Comparison of ENCODE assay signal across 8 cellular contexts in genomic region chr4:124018383-124019317, GRCh38.
DNase-seq lines count a peak whose midpoint lies in the region; ATAC-seq, FAIRE-seq and TF ChIP-seq lines count a peak whose summit lies in the region.

No MANE protein-coding gene starts in this region.

- H3K27ac ChIP-seq in liver (ENCODE audit: low read depth in 1 of 2, low read length in 2 of 2), result peak overlapping the region; percentile 48 to 60
- peak overlapping the region in 3 of 4 donors; percentile 10 to 89 (median 81) for H3K27ac ChIP-seq in tibial nerve

- DNase-seq in GM12891 (ENCODE audit: insufficient read length, low spot score) (peak; percentile 7), tibial nerve (ENCODE audit: low spot score in 2 of 2) (peak; percentile 21 to 47), NCI-H526 (lab: John Stamatoyannopoulos, UW) (no peak)
- peak; percentile 1 for DNase-seq in activated naive CD8-positive, alpha-beta T cell treated with anti-CD3 and anti-CD28 coated beads, Interleukin-2, amount 50 U/mL, for 24 hours
- DNase-seq in stimulated activated CD4-positive, alpha-beta T cell treated with anti-CD3 and anti-CD28 coated beads, Interleukin-4, amount 100 ng/mL, for 1 hour, result no peak

- peaks cover 5% of the 10 kb centered on the region for H3K4me1 Mint-ChIP-seq in activated naive CD8-positive, alpha-beta T cell treated with anti-CD3 and anti-CD28 coated beads, Interleukin-2, amount 50 U/mL, for 24 hours

- no peaks in the 10 kb centered on the region for H3K36me3 Mint-ChIP-seq in activated naive CD8-positive, alpha-beta T cell treated with anti-CD3 and anti-CD28 coated beads, Interleukin-2, amount 50 U/mL, for 24 hours (ENCODE audit: low read depth)

- WGBS in liver, result 58% methylated on average over 7 of the region's 7 CpGs
- 49 to 62% methylated on average over 7 of the region's 7 CpGs for WGBS in tibial nerve, 2 donors

- TF ChIP-seq RAD21 in liver (IDR thresholded peaks at IDR 0.05), result peak; percentile 55 to 60

- H3K27ac Mint-ChIP-seq in activated naive CD8-positive, alpha-beta T cell treated with anti-CD3 and anti-CD28 coated beads, Interleukin-2, amount 50 U/mL, for 24 hours, result no peak overlapping the region

- peaks cover 6% of the 10 kb centered on the region for H3K9me3 Mint-ChIP-seq in activated naive CD8-positive, alpha-beta T cell treated with anti-CD3 and anti-CD28 coated beads, Interleukin-2, amount 50 U/mL, for 24 hours

- H3K9me3 ChIP-seq in liver (ENCODE audit: control insufficient read depth in 4 of 4, low read length in 3 of 4) (no peaks in the 10 kb centered on the region), tibial nerve (no peaks in the 10 kb centered on the region)

- peak; percentile 100 for ATAC-seq in GM21447 (IDR thresholded peaks at IDR 0.05; ENCODE audit: unreplicated experiment)
- ATAC-seq in HG03575 (IDR thresholded peaks at IDR 0.05; ENCODE audit: extremely low read depth, insufficient number of reproducible peaks, low FRiP score, unreplicated experiment), result peak; percentile 99
- ATAC-seq in activated naive CD8-positive, alpha-beta T cell treated with anti-CD3 and anti-CD28 coated beads, Interleukin-2, amount 50 U/mL, for 24 hours, result no peak

- H3K4me1 ChIP-seq in liver (ENCODE audit: control insufficient read depth in 4 of 4, insufficient read depth in 4 of 4, low read length in 3 of 4), result no peaks in the 10 kb centered on the region
- H3K4me1 ChIP-seq in tibial nerve, result peaks cover 0 to 28% (median 7%) of the 10 kb centered on the region in 4 donors

- no peak overlapping the region for H3K4me3 ChIP-seq in liver (ENCODE audit: low read depth in 1 of 3, low read length in 3 of 3)
- no peak overlapping the region for H3K4me3 ChIP-seq in tibial nerve

- peak; percentile 20 for FAIRE-seq in GM12891 (lab: Jason Lieb, UNC)

- no peaks in the 10 kb centered on the region for H3K27me3 ChIP-seq in liver (ENCODE audit: control insufficient read depth in 4 of 4, insufficient read depth in 4 of 4, low read length in 3 of 4)
- H3K27me3 ChIP-seq in tibial nerve, result no peaks in the 10 kb centered on the region

- no peak overlapping the region for H3K4me3 Mint-ChIP-seq in activated naive CD8-positive, alpha-beta T cell treated with anti-CD3 and anti-CD28 coated beads, Interleukin-2, amount 50 U/mL, for 24 hours

- peak in 1 of 2 donors; percentile 72 for TF ChIP-seq EP300 in tibial nerve (IDR thresholded peaks at IDR 0.05)

- TF ChIP-seq CTCF in liver (IDR thresholded peaks at IDR 0.05; ENCODE audit: low read depth, low read length, missing input control) (peak; percentile 4), tibial nerve (IDR thresholded peaks at IDR 0.05) (peak in 1 of 5 experiments; percentile 32)

- no peak overlapping the region for H3K9ac ChIP-seq in liver (ENCODE audit: low read depth in 1 of 2, low read length in 2 of 2)

- no peaks in the 10 kb centered on the region for H3K27me3 Mint-ChIP-seq in activated naive CD8-positive, alpha-beta T cell treated with anti-CD3 and anti-CD28 coated beads, Interleukin-2, amount 50 U/mL, for 24 hours

- TF ChIP-seq POLR2A in GM12891 (IDR thresholded peaks at IDR 0.05; ENCODE audit: low read depth, low read length) (no peak), tibial nerve (IDR thresholded peaks at IDR 0.05) (no peak)

- H3K36me3 ChIP-seq in liver (ENCODE audit: control insufficient read depth in 4 of 4, insufficient read depth in 3 of 4, low read depth in 1 of 4, low read length in 3 of 4) (no peaks in the 10 kb centered on the region), tibial nerve (no peaks in the 10 kb centered on the region)

TF ChIP-seq in GM12891, 5 proteins besides CTCF, POLR2A, EP300 and RAD21:
- no peak for TF ChIP-seq POLR2AphosphoS5 (IDR thresholded peaks at IDR 0.05; ENCODE audit: low read depth, low read length)
- no peak for TF ChIP-seq TAF1 (IDR thresholded peaks at IDR 0.05; ENCODE audit: low read depth, low read length)
- TF ChIP-seq SPI1 (IDR thresholded peaks at IDR 0.05; ENCODE audit: low read depth, low read length), result peak; percentile 71
- TF ChIP-seq PAX5 (IDR thresholded peaks at IDR 0.05; ENCODE audit: insufficient read depth, low read length, severe bottlenecking), result no peak

TF ChIP-seq in liver, 16 proteins besides CTCF, POLR2A, EP300 and RAD21:
- TF ChIP-seq RXRA (IDR thresholded peaks at IDR 0.05) (peak; percentile 31 to 43), SP1 (IDR thresholded peaks at IDR 0.05) (peak; percentile 58), JUND (IDR thresholded peaks at IDR 0.05) (no peak), HNF4A (conservative IDR thresholded peaks at IDR 0.05) (peak in 1 of 2 donors; percentile 22), GABPA (IDR thresholded peaks at IDR 0.05 in 1 of 2, conservative IDR thresholded peaks at IDR 0.05 in 1 of 2) (no peak), FOXA1 (IDR thresholded peaks at IDR 0.05) (no peak), ATF3 (IDR thresholded peaks at IDR 0.05) (peak; percentile 22), NR2F2 (IDR thresholded peaks at IDR 0.05) (peak; percentile 97)
- TF ChIP-seq, protein P1, sequence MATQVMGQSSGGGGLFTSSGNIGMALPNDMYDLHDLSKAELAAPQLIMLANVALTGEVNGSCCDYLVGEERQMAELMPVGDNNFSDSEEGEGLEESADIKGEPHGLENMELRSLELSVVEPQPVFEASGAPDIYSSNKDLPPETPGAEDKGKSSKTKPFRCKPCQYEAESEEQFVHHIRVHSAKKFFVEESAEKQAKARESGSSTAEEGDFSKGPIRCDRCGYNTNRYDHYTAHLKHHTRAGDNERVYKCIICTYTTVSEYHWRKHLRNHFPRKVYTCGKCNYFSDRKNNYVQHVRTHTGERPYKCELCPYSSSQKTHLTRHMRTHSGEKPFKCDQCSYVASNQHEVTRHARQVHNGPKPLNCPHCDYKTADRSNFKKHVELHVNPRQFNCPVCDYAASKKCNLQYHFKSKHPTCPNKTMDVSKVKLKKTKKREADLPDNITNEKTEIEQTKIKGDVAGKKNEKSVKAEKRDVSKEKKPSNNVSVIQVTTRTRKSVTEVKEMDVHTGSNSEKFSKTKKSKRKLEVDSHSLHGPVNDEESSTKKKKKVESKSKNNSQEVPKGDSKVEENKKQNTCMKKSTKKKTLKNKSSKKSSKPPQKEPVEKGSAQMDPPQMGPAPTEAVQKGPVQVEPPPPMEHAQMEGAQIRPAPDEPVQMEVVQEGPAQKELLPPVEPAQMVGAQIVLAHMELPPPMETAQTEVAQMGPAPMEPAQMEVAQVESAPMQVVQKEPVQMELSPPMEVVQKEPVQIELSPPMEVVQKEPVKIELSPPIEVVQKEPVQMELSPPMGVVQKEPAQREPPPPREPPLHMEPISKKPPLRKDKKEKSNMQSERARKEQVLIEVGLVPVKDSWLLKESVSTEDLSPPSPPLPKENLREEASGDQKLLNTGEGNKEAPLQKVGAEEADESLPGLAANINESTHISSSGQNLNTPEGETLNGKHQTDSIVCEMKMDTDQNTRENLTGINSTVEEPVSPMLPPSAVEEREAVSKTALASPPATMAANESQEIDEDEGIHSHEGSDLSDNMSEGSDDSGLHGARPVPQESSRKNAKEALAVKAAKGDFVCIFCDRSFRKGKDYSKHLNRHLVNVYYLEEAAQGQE (IDR thresholded peaks at IDR 0.05), result no peak

Comparison
In these comparisons a context has a peak if more than half of its experiments do, and no peak if none do; other contexts are left out.
1. DNase-seq: peak in GM12891 (single experiment), activated naive CD8-positive, alpha-beta T cell treated with anti-CD3 and anti-CD28 coated beads, Interleukin-2, amount 50 U/mL, for 24 hours (single experiment) and tibial nerve (2 of 2); none in NCI-H526 (0 of 2) and stimulated activated CD4-positive, alpha-beta T cell treated with anti-CD3 and anti-CD28 coated beads, Interleukin-4, amount 100 ng/mL, for 1 hour (single experiment).